ENCODE assay signal across 1 cellular context in the genomic region with DNA sequence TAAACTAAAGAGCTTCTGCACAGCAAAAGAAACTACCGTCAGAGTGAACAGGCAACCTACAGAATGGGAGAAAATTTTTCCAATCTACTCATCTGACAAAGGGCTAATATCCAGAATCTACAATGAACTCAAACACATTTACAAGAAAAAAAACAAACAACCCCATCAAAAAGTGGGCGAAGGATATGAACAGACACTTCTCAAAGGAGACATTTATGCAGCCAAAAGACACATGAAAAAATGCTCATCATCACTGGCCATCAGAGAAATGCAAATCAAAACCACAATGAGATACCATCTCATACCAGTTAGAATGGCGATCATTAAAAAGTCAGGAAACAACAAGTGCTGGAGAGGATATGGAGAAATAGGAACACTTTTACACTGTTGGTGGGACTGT. TPM values are rescaled to one million over a fixed set of nuclear protein-coding genes. Genes with fewer than 3 reads are reported as not detected.
"Had no signal": no experiment of that assay in that cellular context is flagged by ENCODE, and none has a peak within 500 bp of the region (broad histone marks: within the 10 kb centered on the region; RNA-seq: fewer than 3 reads in every experiment).

No MANE protein-coding gene starts in this region.

RNA-seq across cellular contexts. Expression of a gene that starts 15.7 kb away (rescaled TPM):
- total RNA-seq: G401 had no signal

RNA-seq across cellular contexts. Expression of a gene that starts 42.3 kb away (rescaled TPM):
- total RNA-seq: G401 had no signal
